ENCODE assay signal across 32 cellular contexts in the genomic region with DNA sequence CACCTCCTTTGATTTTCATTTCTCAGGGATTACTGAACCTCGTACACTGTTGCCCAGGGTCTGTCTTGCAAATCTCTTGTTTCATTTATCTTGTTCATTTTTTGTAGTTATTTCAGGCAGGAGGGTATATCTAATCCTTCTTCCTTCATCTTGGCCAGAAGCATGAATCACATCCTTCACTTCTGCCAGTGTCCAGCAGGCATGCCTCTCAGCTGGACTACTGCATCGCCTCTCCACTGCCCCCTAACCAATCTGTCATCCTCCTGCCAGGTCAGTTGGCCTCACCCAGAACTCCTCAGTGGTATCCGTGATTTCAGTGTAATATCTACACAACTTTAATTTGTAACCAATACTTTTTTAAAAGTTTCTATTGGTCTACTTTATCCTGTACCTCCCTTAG.
"Had no signal": no experiment of that assay in that cellular context is flagged by ENCODE, and none has a peak within 500 bp of the region (broad histone marks: within the 10 kb centered on the region; RNA-seq: fewer than 3 reads in every experiment).

No MANE protein-coding gene starts in this region.

- H3K36me3 ChIP-seq: ascending aorta, breast epithelium had no signal

- H3K4me1 ChIP-seq: ascending aorta, body of pancreas, breast epithelium had no signal

- H3K9me3 ChIP-seq: body of pancreas, breast epithelium had no signal

- H3K27ac ChIP-seq: ascending aorta, body of pancreas, breast epithelium, VCaP had no signal

- DNase-seq: activated B cell treated with CpG ODN at 0.5 μM for 24 hours; activated CD4-positive, alpha-beta T cell treated with anti-CD3 and anti-CD28 coated beads for 48 hours; activated CD4-positive, alpha-beta T cell treated with anti-CD3 and anti-CD28 coated beads, Interleukin-2, amount 50 U/mL, for 4 hours; activated CD4-positive, CD25-positive, alpha-beta regulatory T cell treated with anti-CD3 and anti-CD28 coated beads, Interleukin-2, amount 50 U/mL, for 72 hours; activated CD8-positive, alpha-beta T cell treated with anti-CD3 and anti-CD28 coated beads for 36 hours; activated effector memory CD4-positive, alpha-beta T cell treated with anti-CD3 and anti-CD28 coated beads, Interleukin-2, amount 50 U/mL, for 16 hours; activated naive CD4-positive, alpha-beta T cell; activated naive CD8-positive, alpha-beta T cell treated with anti-CD3 and anti-CD28 coated beads, Interleukin-2, amount 10 ng/mL, durations not matched to agents 7 days and 5 days; activated T-cell treated with anti-CD3 and anti-CD28 coated beads, Interleukin-2, amount 50 U/mL, for 1 hour; activated T-cell treated with anti-CD3 and anti-CD28 coated beads, Interleukin-2, amount 50 U/mL, for 72 hours; amygdala; body of pancreas; NCI-H1105; NCI-H1417 treated with DMSO at 0.1 percent for 48 hours; NCI-H187 treated with DMSO at 0.1 percent for 48 hours; NCI-H2081; NCI-H2171 treated with DMSO at 0.1 percent for 48 hours; NCI-H2227 treated with DMSO at 0.1 percent for 48 hours; NCI-H446 treated with DMSO at 0.1 percent for 48 hours; NCI-H524; NCI-H69; RPMI8226; SIG-M5; SW 1271; T-helper 1 cell; T-helper 2 cell; T-helper 9 cell had no signal

- H3K4me3 Mint-ChIP-seq: activated B cell treated with CpG ODN at 0.5 μM for 24 hours; activated CD8-positive, alpha-beta T cell treated with anti-CD3 and anti-CD28 coated beads for 36 hours; activated naive CD4-positive, alpha-beta T cell treated with anti-CD3 and anti-CD28 coated beads, Interleukin-2, amount 50 U/mL, for 24 hours; activated naive CD8-positive, alpha-beta T cell treated with anti-CD3 and anti-CD28 coated beads, Interleukin-2, amount 10 ng/mL, durations not matched to agents 7 days and 5 days; activated T-cell treated with anti-CD3 and anti-CD28 coated beads, Interleukin-2, amount 50 U/mL, for 72 hours; activated T-helper 17 cell treated with anti-CD3 and anti-CD28 coated beads, Interleukin-2, amount 50 U/mL, for 72 hours had no signal

- H3K27me3 Mint-ChIP-seq: activated B cell treated with CpG ODN at 0.5 μM for 24 hours; activated CD8-positive, alpha-beta T cell treated with anti-CD3 and anti-CD28 coated beads for 36 hours; activated naive CD4-positive, alpha-beta T cell treated with anti-CD3 and anti-CD28 coated beads, Interleukin-2, amount 50 U/mL, for 24 hours; activated naive CD8-positive, alpha-beta T cell treated with anti-CD3 and anti-CD28 coated beads, Interleukin-2, amount 10 ng/mL, durations not matched to agents 7 days and 5 days; activated T-helper 17 cell treated with anti-CD3 and anti-CD28 coated beads, Interleukin-2, amount 50 U/mL, for 72 hours had no signal

- H3K27ac Mint-ChIP-seq: activated B cell treated with CpG ODN at 0.5 μM for 24 hours; activated CD8-positive, alpha-beta T cell treated with anti-CD3 and anti-CD28 coated beads for 36 hours; activated naive CD4-positive, alpha-beta T cell treated with anti-CD3 and anti-CD28 coated beads, Interleukin-2, amount 50 U/mL, for 24 hours; activated naive CD8-positive, alpha-beta T cell treated with anti-CD3 and anti-CD28 coated beads, Interleukin-2, amount 10 ng/mL, durations not matched to agents 7 days and 5 days; activated T-cell treated with anti-CD3 and anti-CD28 coated beads, Interleukin-2, amount 50 U/mL, for 72 hours; activated T-helper 17 cell treated with anti-CD3 and anti-CD28 coated beads, Interleukin-2, amount 50 U/mL, for 72 hours had no signal

- H3K36me3 Mint-ChIP-seq: activated naive CD4-positive, alpha-beta T cell treated with anti-CD3 and anti-CD28 coated beads, Interleukin-2, amount 50 U/mL, for 24 hours; activated naive CD8-positive, alpha-beta T cell treated with anti-CD3 and anti-CD28 coated beads, Interleukin-2, amount 10 ng/mL, durations not matched to agents 7 days and 5 days had no signal

- H3K4me1 Mint-ChIP-seq: activated B cell treated with CpG ODN at 0.5 μM for 24 hours; activated naive CD4-positive, alpha-beta T cell treated with anti-CD3 and anti-CD28 coated beads, Interleukin-2, amount 50 U/mL, for 24 hours; activated naive CD8-positive, alpha-beta T cell treated with anti-CD3 and anti-CD28 coated beads, Interleukin-2, amount 10 ng/mL, durations not matched to agents 7 days and 5 days; activated T-helper 17 cell treated with anti-CD3 and anti-CD28 coated beads, Interleukin-2, amount 50 U/mL, for 72 hours had no signal

- H3K4me3 ChIP-seq: ascending aorta, body of pancreas, breast epithelium had no signal

- H3K27me3 ChIP-seq: ascending aorta, body of pancreas, breast epithelium had no signal
